16 cellular contexts compared by ENCODE assay signal in genomic region chr15:31307270-31308184, GRCh38. TPM values are rescaled to one million over a fixed set of nuclear protein-coding genes. Genes with fewer than 3 reads are reported as not detected.
DNase-seq lines count a peak whose midpoint lies in the region; ATAC-seq, FAIRE-seq and TF ChIP-seq lines count a peak whose summit lies in the region.
"Had no signal": no experiment of that assay in that cellular context is flagged by ENCODE, and none has a peak within 500 bp of the region (broad histone marks: within the 10 kb centered on the region; RNA-seq: fewer than 3 reads in every experiment).

No MANE protein-coding gene starts in this region.

- H3K27me3 ChIP-seq in H7 (ENCODE audit: control insufficient read depth, insufficient read depth, low read length) (peaks cover 5% of the 10 kb centered on the region), neural cell (ENCODE audit: insufficient read depth, low read depth, low read length) (no peaks in the 10 kb centered on the region)
- no peaks in the 10 kb centered on the region for H3K27me3 ChIP-seq in CD8-positive, alpha-beta memory T cell (ENCODE audit: insufficient read depth, low read length, poor library complexity, severe bottlenecking)
- H3K27me3 ChIP-seq: sigmoid colon had no signal

- intact Hi-C loops in kidney (cut with DNase I) = loop anchor here (10.0 kb wide), 1 partner anchor 83 kb away; no protein-coding TSS in a partner anchor

- H3K4me3 Mint-ChIP-seq in brain = peak overlapping the region in 4 of 5 experiments; percentile 66 to 76 (median 72)
- no peak overlapping the region for H3K4me3 Mint-ChIP-seq in CD8-positive, alpha-beta memory T cell
- H3K4me3 Mint-ChIP-seq: natural killer cell had no signal

- FAIRE-seq in kidney (lab: Jason Lieb, UNC) = no peak

- no peak overlapping the region for H2AFZ ChIP-seq in neural cell (ENCODE audit: low read depth, low read length)

- H3K27ac ChIP-seq in neural cell (ENCODE audit: low read length) = peak overlapping the region; percentile 83
- no peak overlapping the region for H3K27ac ChIP-seq in kidney (ENCODE audit: low read depth in 2 of 2, low read length in 2 of 2)
- H3K27ac ChIP-seq in CD8-positive, alpha-beta memory T cell (ENCODE audit: low read depth, low read length) = no peak overlapping the region
- H3K27ac ChIP-seq: sigmoid colon had no signal

- H3K4me1 ChIP-seq in kidney (ENCODE audit: control insufficient read depth in 1 of 2, insufficient read depth in 1 of 2, low read depth in 1 of 2, low read length in 2 of 2) = no peaks in the 10 kb centered on the region
- peaks cover 13% of the 10 kb centered on the region for H3K4me1 ChIP-seq in CD8-positive, alpha-beta memory T cell (ENCODE audit: insufficient read depth, low read length)
- H3K4me1 ChIP-seq: sigmoid colon had no signal

- peak overlapping the region; percentile 92 to 98 (median 97) for H3K27ac Mint-ChIP-seq in brain
- H3K27ac Mint-ChIP-seq in CD8-positive, alpha-beta memory T cell = peak overlapping the region in 1 of 8 donors; percentile 64
- H3K27ac Mint-ChIP-seq: natural killer cell had no signal

- POLR2A ChIA-PET in CD8-positive, alpha-beta memory T cell (lab: Charles Lee) = interaction anchor here (0.6 kb wide), 1 partner anchor 78 kb away, joined by 4 read pairs; no protein-coding TSS in a partner anchor

- H3K27me3 Mint-ChIP-seq in brain = no peaks in the 10 kb centered on the region
- H3K27me3 Mint-ChIP-seq in CD8-positive, alpha-beta memory T cell = peaks cover 2 to 18% of the 10 kb centered on the region in 2 donors

- TF ChIP-seq RAD21 in neural cell (conservative IDR thresholded peaks at IDR 0.05) = no peak

- no peak for TF ChIP-seq EP300 in neural cell (conservative IDR thresholded peaks at IDR 0.05; ENCODE audit: poor library complexity, severe bottlenecking)

- no peaks in the 10 kb centered on the region for H4K20me1 ChIP-seq in neural cell (ENCODE audit: insufficient read depth)

- TF ChIP-seq CTCF in brain (conservative IDR thresholded peaks at IDR 0.05) = no peak
- no peak for TF ChIP-seq CTCF in neural cell (IDR thresholded peaks at IDR 0.05; ENCODE audit: poor library complexity, severe bottlenecking)
- no peak for TF ChIP-seq CTCF in kidney (IDR thresholded peaks at IDR 0.05; ENCODE audit: borderline replicate concordance, extremely low read depth, insufficient read depth)

- no peak overlapping the region for H3K4me2 ChIP-seq in neural cell (ENCODE audit: low read length)

- peaks cover 80% of the 10 kb centered on the region for H3K4me1 Mint-ChIP-seq in brain
- peaks cover 8 to 35% (median 23%) of the 10 kb centered on the region in 3 donors for H3K4me1 Mint-ChIP-seq in CD8-positive, alpha-beta memory T cell

- peak overlapping the region; percentile 64 for H3K9ac ChIP-seq in neural cell (ENCODE audit: low read length)
- H3K9ac ChIP-seq in kidney (ENCODE audit: low read length in 2 of 2) = no peak overlapping the region

- no peaks in the 10 kb centered on the region for H3K79me2 ChIP-seq in neural cell (replicated peaks; ENCODE audit: insufficient read depth, low read length)

- no peaks in the 10 kb centered on the region for H3F3A ChIP-seq in neural cell (ENCODE audit: insufficient read depth, low read length, poor library complexity, severe bottlenecking)

- no peaks in the 10 kb centered on the region for H3K9me3 ChIP-seq in neural cell (ENCODE audit: low read length)
- H3K9me3 ChIP-seq in kidney (ENCODE audit: control insufficient read depth in 1 of 2, low read length in 2 of 2) = no peaks in the 10 kb centered on the region
- no peaks in the 10 kb centered on the region for H3K9me3 ChIP-seq in CD8-positive, alpha-beta memory T cell (ENCODE audit: low read length)
- H3K9me3 ChIP-seq: HAP-1, sigmoid colon had no signal

- H3K36me3 Mint-ChIP-seq in brain = no peaks in the 10 kb centered on the region
- H3K36me3 Mint-ChIP-seq in CD8-positive, alpha-beta memory T cell = no peaks in the 10 kb centered on the region
- H3K36me3 Mint-ChIP-seq: natural killer cell had no signal

- H3K9me2 ChIP-seq in neural cell (ENCODE audit: insufficient read depth, low read length) = no peaks in the 10 kb centered on the region

- DNase-seq in COR-L47 (lab: John Stamatoyannopoulos, UW) = peak; percentile 56
- peak; percentile 54 for DNase-seq in H7
- DNase-seq in A172 (ENCODE audit: low spot score) = no peak
- no peak for DNase-seq in kidney
- no peak for DNase-seq in CD8-positive, alpha-beta memory T cell
- DNase-seq: activated CD4-positive, CD25-positive, alpha-beta regulatory T cell; effector memory CD4-positive, alpha-beta T cell; foreskin fibroblast; natural killer cell; NCI-H2171; PC-3; sigmoid colon had no signal

- no peak for ATAC-seq in HG03175 (IDR thresholded peaks at IDR 0.05; ENCODE audit: unreplicated experiment)
- ATAC-seq: natural killer cell, PC-3 had no signal

- H3K9me3 Mint-ChIP-seq in brain = peaks cover 0 to under 1% (median 0%) of the 10 kb centered on the region in 5 experiments
- H3K9me3 Mint-ChIP-seq in CD8-positive, alpha-beta memory T cell = no peaks in the 10 kb centered on the region
- H3K9me3 Mint-ChIP-seq: natural killer cell had no signal

- no peaks in the 10 kb centered on the region for H3K36me3 ChIP-seq in H7 (replicated peaks; ENCODE audit: control insufficient read depth, insufficient read depth, low read length)
- no peaks in the 10 kb centered on the region for H3K36me3 ChIP-seq in neural cell (ENCODE audit: insufficient read depth, low read length)
- no peaks in the 10 kb centered on the region for H3K36me3 ChIP-seq in kidney (ENCODE audit: control insufficient read depth in 1 of 2, insufficient read depth in 2 of 2, low read length in 2 of 2)
- H3K36me3 ChIP-seq in CD8-positive, alpha-beta memory T cell (ENCODE audit: insufficient read depth, low read length) = no peaks in the 10 kb centered on the region
- H3K36me3 ChIP-seq: HAP-1, sigmoid colon had no signal

- no peak overlapping the region for H3K4me3 ChIP-seq in H7 (ENCODE audit: insufficient read depth, low read depth, low read length)
- H3K4me3 ChIP-seq in neural cell (ENCODE audit: low read length) = no peak overlapping the region
- no peak overlapping the region for H3K4me3 ChIP-seq in kidney (ENCODE audit: low read length in 2 of 2)
- no peak overlapping the region for H3K4me3 ChIP-seq in CD8-positive, alpha-beta memory T cell (ENCODE audit: low read length)
- H3K4me3 ChIP-seq: HAP-1, sigmoid colon had no signal

- CTCF ChIA-PET in CD8-positive, alpha-beta memory T cell (lab: Charles Lee) = interaction anchor here (1.3 to 3.8 kb wide), 4 partner anchors 41 to 181 kb away, joined by 3 to 16 read pairs (median 4); no protein-coding TSS in a partner anchor

TF ChIP-seq in neural cell, 6 proteins besides CTCF, POLR2A, EP300 and RAD21:
- TF ChIP-seq TAF1 (IDR thresholded peaks at IDR 0.05; ENCODE audit: low read depth) (no peak), MXI1 (conservative IDR thresholded peaks at IDR 0.05; ENCODE audit: poor library complexity, severe bottlenecking) (no peak), EZH2 (IDR thresholded peaks at IDR 0.05; ENCODE audit: borderline replicate concordance, insufficient read depth, low read length, poor library complexity, severe bottlenecking) (no peak), REST (IDR thresholded peaks at IDR 0.05; ENCODE audit: borderline replicate concordance) (no peak), POLR2AphosphoS5 (IDR thresholded peaks at IDR 0.05) (no peak), SMC3 (conservative IDR thresholded peaks at IDR 0.05; ENCODE audit: poor library complexity) (no peak)
TF ChIP-seq in neural cell: peak in this region for 0.

RNA-seq across cellular contexts. Expression of gene KLF13, which starts 19.1 kb away (rescaled TPM):
- total RNA-seq in H7 (2014; rRNA removed; shearing (Covaris generic)) = 29.5 and 36.5 TPM in 2 replicates
- polyA plus RNA-seq in brain (ENCODE audit: insufficient read depth, low read depth, low replicate concordance) = 88.5 TPM
- 17.0 and 26.1 TPM in 2 replicates for polyA plus RNA-seq in neural cell
- 33.4 and 41.0 TPM in 2 replicates for polyA minus RNA-seq in neural cell
- 19.6 and 27.9 TPM in 2 replicates for total RNA-seq in A172 (2014; rRNA removed; shearing (Covaris generic))
- total RNA-seq in kidney = 123 TPM
- 55.5 TPM for polyA plus RNA-seq in kidney (ENCODE audit: insufficient read depth, low read depth, low replicate concordance)
- total RNA-seq in CD8-positive, alpha-beta memory T cell = 100 to 1,000 TPM; 145 to 147 TPM
- polyA plus RNA-seq in CD8-positive, alpha-beta memory T cell = 109 TPM

Comparison
In these comparisons a context has a peak if more than half of its experiments do, and no peak if none do; other contexts are left out.
1. DNase-seq: peak in COR-L47 (single experiment) and H7 (single experiment); none in A172 (single experiment), kidney (single experiment) and CD8-positive, alpha-beta memory T cell (0 of 5).
2. H3K4me3 Mint-ChIP-seq: peak in brain (4 of 5); none in CD8-positive, alpha-beta memory T cell (0 of 7).